8 cellular contexts compared by ENCODE assay signal in genomic region chr12:52879394-52880351, GRCh38. TPM values are rescaled to one million over a fixed set of nuclear protein-coding genes. Genes with fewer than 3 reads are reported as not detected.
A peak's percentile ranks its signal among the peaks of the same experiment; 100 is the strongest.
DNase-seq lines count a peak whose midpoint lies in the region; ATAC-seq and TF ChIP-seq lines count a peak whose summit lies in the region.

No MANE protein-coding gene starts in this region.

- TF ChIP-seq POLR2A in breast epithelium (IDR thresholded peaks at IDR 0.05), result no peak

- POLR2A ChIA-PET in CD8-positive, alpha-beta T cell (lab: Charles Lee), result interaction anchor here (0.8 to 1.5 kb wide), 5 partner anchors 9 to 298 kb away, joined by 3 to 8 read pairs (median 5); no protein-coding TSS in a partner anchor
- POLR2A ChIA-PET in activated B cell treated with CpG ODN at 0.5 μM for 24 hours (lab: Charles Lee), result interaction anchor here (0.6 kb wide), 1 partner anchor 1081 kb away, joined by 3 read pairs; no protein-coding TSS in a partner anchor

- H3K27ac Mint-ChIP-seq in CD8-positive, alpha-beta T cell, result no peak overlapping the region
- H3K27ac Mint-ChIP-seq in activated B cell treated with CpG ODN at 0.5 μM for 24 hours, result no peak overlapping the region

- H3K4me3 ChIP-seq in CD8-positive, alpha-beta T cell (ENCODE audit: low read depth, low read length), result peak overlapping the region; percentile 31
- H3K4me3 ChIP-seq in breast epithelium, result peak overlapping the region; percentile 6 to 52 (median 33)
- H3K4me3 ChIP-seq in iPS-20b (ENCODE audit: low read length), result peak overlapping the region; percentile 62

- intact Hi-C loops in CD8-positive, alpha-beta T cell (cut with DNase I, micrococcal nuclease), result loop anchor here (1.0 to 10.0 kb wide), 5 partner anchors 185 to 722 kb away; no protein-coding TSS in a partner anchor
- intact Hi-C loops in activated B cell treated with CpG ODN at 0.5 μM for 24 hours (cut with micrococcal nuclease), result loop anchor here (1.0 to 2.0 kb wide), 3 partner anchors 296 to 723 kb away; no protein-coding TSS in a partner anchor
- intact Hi-C loops in breast epithelium (cut with DNase I; ENCODE audit: low total_unique reads), result loop anchor here (5.0 to 10.0 kb wide), 3 partner anchors 103 to 515 kb away; partner anchors contain the start of gene KRT85

- no peaks in the 10 kb centered on the region for H3K36me3 ChIP-seq in CD8-positive, alpha-beta T cell (ENCODE audit: insufficient read depth, low read length)
- H3K36me3 ChIP-seq in breast epithelium (no peaks in the 10 kb centered on the region), iPS-20b (ENCODE audit: insufficient read depth, low read depth, low read length) (no peaks in the 10 kb centered on the region)

- no peaks in the 10 kb centered on the region for H3K36me3 Mint-ChIP-seq in CD8-positive, alpha-beta T cell
- H3K36me3 Mint-ChIP-seq in activated B cell treated with CpG ODN at 0.5 μM for 24 hours (ENCODE audit: low read depth), result no peaks in the 10 kb centered on the region

- H3K9me3 ChIP-seq in CD8-positive, alpha-beta T cell (ENCODE audit: low read length), result no peaks in the 10 kb centered on the region
- H3K9me3 ChIP-seq in breast epithelium (no peaks in the 10 kb centered on the region), iPS-20b (ENCODE audit: insufficient read depth, low read depth, low read length) (no peaks in the 10 kb centered on the region)

- ATAC-seq in CD8-positive, alpha-beta T cell, result peak; percentile 98
- ATAC-seq in HG02642 (IDR thresholded peaks at IDR 0.05; ENCODE audit: poor library complexity, unreplicated experiment) (peak; percentile 59), activated B cell treated with CpG ODN at 0.5 μM for 24 hours (ENCODE audit: low read depth) (peak; percentile 90), GM18873 (IDR thresholded peaks at IDR 0.05; ENCODE audit: low FRiP score, unreplicated experiment) (no peak)

- CTCF ChIA-PET in CD8-positive, alpha-beta T cell (lab: Charles Lee), result interaction anchor here (0.5 to 22.6 kb wide), 96 partner anchors 8 to 905 kb away, joined by 3 to 950 read pairs (median 4); partner anchors contain the start of genes KRT1, KRT3, KRT4 and KRT71
- CTCF ChIA-PET in activated B cell treated with CpG ODN at 0.5 μM for 24 hours (lab: Charles Lee), result interaction anchor here (0.6 to 7.2 kb wide), 13 partner anchors 9 to 723 kb away, joined by 3 to 154 read pairs (median 4); no protein-coding TSS in a partner anchor

- H3K4me1 ChIP-seq in CD8-positive, alpha-beta T cell (ENCODE audit: insufficient read depth, low read length), result peaks cover 11% of the 10 kb centered on the region
- H3K4me1 ChIP-seq in breast epithelium (peaks cover 7 to 11% of the 10 kb centered on the region in 2 donors), iPS-20b (ENCODE audit: insufficient read depth, low read length) (peaks cover 4% of the 10 kb centered on the region; the same call in 1 of the 2 replicates)

- H3K27ac ChIP-seq in CD8-positive, alpha-beta T cell (ENCODE audit: low read depth, low read length), result no peak overlapping the region
- peak overlapping the region; percentile 82 to 88 for H3K27ac ChIP-seq in breast epithelium
- no peak overlapping the region for H3K27ac ChIP-seq in iPS-20b (ENCODE audit: low read length)

- H3K4me3 Mint-ChIP-seq in CD8-positive, alpha-beta T cell, result peak overlapping the region; percentile 69
- H3K4me3 Mint-ChIP-seq in activated B cell treated with CpG ODN at 0.5 μM for 24 hours, result peak overlapping the region; percentile 56

- TF ChIP-seq CTCF in CD8-positive, alpha-beta T cell (IDR thresholded peaks at IDR 0.05), result peak; percentile 90
- TF ChIP-seq CTCF in activated B cell treated with CpG ODN at 0.5 μM for 24 hours (IDR thresholded peaks at IDR 0.05), result peak; percentile 28
- peak; percentile 78 to 89 (median 87) for TF ChIP-seq CTCF in breast epithelium (IDR thresholded peaks at IDR 0.05)

- H3K4me1 Mint-ChIP-seq in CD8-positive, alpha-beta T cell (ENCODE audit: low read depth), result peaks cover 9% of the 10 kb centered on the region
- peaks cover 7% of the 10 kb centered on the region for H3K4me1 Mint-ChIP-seq in activated B cell treated with CpG ODN at 0.5 μM for 24 hours

- H3K9me3 Mint-ChIP-seq in CD8-positive, alpha-beta T cell, result no peaks in the 10 kb centered on the region
- H3K9me3 Mint-ChIP-seq in activated B cell treated with CpG ODN at 0.5 μM for 24 hours, result no peaks in the 10 kb centered on the region

- H3K27me3 ChIP-seq in CD8-positive, alpha-beta T cell (ENCODE audit: insufficient read depth, low read length), result no peaks in the 10 kb centered on the region
- no peaks in the 10 kb centered on the region for H3K27me3 ChIP-seq in breast epithelium
- peaks cover 20% of the 10 kb centered on the region for H3K27me3 ChIP-seq in iPS-20b (ENCODE audit: insufficient read depth, low read length)

- peaks cover 7% of the 10 kb centered on the region for H3K27me3 Mint-ChIP-seq in CD8-positive, alpha-beta T cell (ENCODE audit: low read depth)
- peaks cover 19% of the 10 kb centered on the region for H3K27me3 Mint-ChIP-seq in activated B cell treated with CpG ODN at 0.5 μM for 24 hours

- peak; percentile 53 to 82 (median 73) for DNase-seq in CD8-positive, alpha-beta T cell
- DNase-seq in NCI-H2227 (lab: John Stamatoyannopoulos, UW; ENCODE audit: unreplicated experiment), result peak; percentile 88
- DNase-seq in activated B cell treated with CpG ODN at 0.5 μM for 24 hours, result peak; percentile 49
- peak; percentile 84 to 86 for DNase-seq in breast epithelium (ENCODE audit: low spot score in 2 of 2)
- DNase-seq in smooth muscle cell of the brain vasculature (ENCODE audit: low read depth, low spot score), result peak; percentile 68

- H3K9ac ChIP-seq in iPS-20b (ENCODE audit: low read depth, low read length), result peak overlapping the region; percentile 34; the same call in 1 of the 2 replicates

RNA-seq across cellular contexts. Expression of gene KRT8, which starts 25.2 kb away (rescaled TPM):
- under 1 TPM; 0.42 to 0.57 TPM for total RNA-seq in CD8-positive, alpha-beta T cell
- total RNA-seq in activated B cell treated with CpG ODN at 0.5 μM for 24 hours (0.33 and 0.34 TPM in 2 replicates), breast epithelium (100 to 1,000 TPM in 2 of 3 donors, 1 to 10 TPM in 1; 4.6 to 430 (median 153) TPM)

RNA-seq across cellular contexts. Expression of gene KRT78, which starts 30.9 kb away (rescaled TPM):
- total RNA-seq in CD8-positive, alpha-beta T cell, result not detected
- total RNA-seq in activated B cell treated with CpG ODN at 0.5 μM for 24 hours (not detected in 2 replicates), breast epithelium (1 to 10 TPM in 1 of 3 donors, not detected in 2; 2.0 TPM)

RNA-seq across cellular contexts. Expression of gene KRT79, which starts 45.6 kb away (rescaled TPM):
- total RNA-seq in CD8-positive, alpha-beta T cell, result not detected
- total RNA-seq in activated B cell treated with CpG ODN at 0.5 μM for 24 hours (not detected in 2 replicates), breast epithelium (1 to 10 TPM in 1 of 3 donors, under 1 TPM in 1, not detected in 1; 0.48 to 1.3 TPM)

Comparison
In these comparisons a context has a peak if more than half of its experiments do, and no peak if none do; other contexts are left out.
1. H3K27ac ChIP-seq: peak in breast epithelium (2 of 2); none in CD8-positive, alpha-beta T cell (single experiment) and iPS-20b (single experiment).
2. CTCF ChIP-seq: peak in every context shown above with its lines; median percentile 90 in CD8-positive, alpha-beta T cell; 87 in breast epithelium; 28 in activated B cell treated with CpG ODN at 0.5 μM for 24 hours.
3. Peak in every context shown above with its lines, with median percentiles within 50 percentile points of each other: DNase-seq and H3K4me3 ChIP-seq.